Comparison of ENCODE assay signal across 15 cellular contexts in genomic region chr18:74065366-74065765, GRCh38.
DNase-seq lines count a peak whose midpoint lies in the region; ATAC-seq, FAIRE-seq and TF ChIP-seq lines count a peak whose summit lies in the region.
"Had no signal": no experiment of that assay in that cellular context is flagged by ENCODE, and none has a peak within 500 bp of the region (broad histone marks: within the 10 kb centered on the region; RNA-seq: fewer than 3 reads in every experiment).

No MANE protein-coding gene starts in this region.

- H3K27ac Mint-ChIP-seq in activated naive CD4-positive, alpha-beta T cell treated with anti-CD3 and anti-CD28 coated beads, Interleukin-2, amount 10 ng/mL, durations not matched to agents 7 days and 5 days = peak overlapping the region; percentile 71
- peak overlapping the region; percentile 84 for H3K27ac Mint-ChIP-seq in activated naive CD8-positive, alpha-beta T cell

- no peaks in the 10 kb centered on the region for H3K36me3 ChIP-seq in OCI-LY3 (replicated peaks; ENCODE audit: low read depth, low read length)
- no peaks in the 10 kb centered on the region for H3K36me3 ChIP-seq in pancreas
- H3K36me3 ChIP-seq: BE2C, MG63 had no signal

- TF ChIP-seq CTCF in OCI-LY3 (IDR thresholded peaks at IDR 0.05; ENCODE audit: low read depth, low read length) (no peak), pancreas (IDR thresholded peaks at IDR 0.05) (no peak), dorsolateral prefrontal cortex (IDR thresholded peaks at IDR 0.05 in 54 of 56, conservative IDR thresholded peaks at IDR 0.05 in 2 of 56; ENCODE audit: low read depth in 1 of 56, partially characterized antibody in 56 of 56) (no peak)

- no peaks in the 10 kb centered on the region for H3K27me3 Mint-ChIP-seq in activated naive CD4-positive, alpha-beta T cell treated with anti-CD3 and anti-CD28 coated beads, Interleukin-2, amount 10 ng/mL, durations not matched to agents 7 days and 5 days
- H3K27me3 Mint-ChIP-seq in activated naive CD8-positive, alpha-beta T cell = no peaks in the 10 kb centered on the region

- H3K4me1 Mint-ChIP-seq in activated naive CD4-positive, alpha-beta T cell treated with anti-CD3 and anti-CD28 coated beads, Interleukin-2, amount 10 ng/mL, durations not matched to agents 7 days and 5 days = peaks cover 43% of the 10 kb centered on the region
- H3K4me1 Mint-ChIP-seq in activated naive CD8-positive, alpha-beta T cell (ENCODE audit: low read depth) = peaks cover 44% of the 10 kb centered on the region

- no peak overlapping the region for H3K9ac ChIP-seq in OCI-LY3 (ENCODE audit: low read length)

- ATAC-seq in pancreas = peak in 3 of 4 donors; percentile 50 to 80 (median 54)
- ATAC-seq in HG03571 (IDR thresholded peaks at IDR 0.05; ENCODE audit: unreplicated experiment) = no peak

- peak overlapping the region; percentile 57 for H3K4me2 ChIP-seq in OCI-LY3 (ENCODE audit: low read length)

- no peaks in the 10 kb centered on the region for H3K9me3 Mint-ChIP-seq in activated naive CD4-positive, alpha-beta T cell treated with anti-CD3 and anti-CD28 coated beads, Interleukin-2, amount 10 ng/mL, durations not matched to agents 7 days and 5 days
- no peaks in the 10 kb centered on the region for H3K9me3 Mint-ChIP-seq in activated naive CD8-positive, alpha-beta T cell (ENCODE audit: low read depth)

- no peaks in the 10 kb centered on the region for H4K20me1 ChIP-seq in OCI-LY3 (ENCODE audit: insufficient read depth, low read length)

- peaks cover 2% of the 10 kb centered on the region for H3K36me3 Mint-ChIP-seq in activated naive CD4-positive, alpha-beta T cell treated with anti-CD3 and anti-CD28 coated beads, Interleukin-2, amount 10 ng/mL, durations not matched to agents 7 days and 5 days
- no peaks in the 10 kb centered on the region for H3K36me3 Mint-ChIP-seq in activated naive CD8-positive, alpha-beta T cell

- 0 out of 2 replicates have a peak overlapping the region, but pooled peaks have one; percentile 12 for H2AFZ ChIP-seq in OCI-LY3 (ENCODE audit: low read depth, low read length)

- WGBS in pancreas, 2 donors = 36 to 40% methylated on average over 3 of the region's 3 CpGs

- no peak for FAIRE-seq in pancreas (lab: Jason Lieb, UNC)

- no peak overlapping the region for H3K4me3 ChIP-seq in OCI-LY3 (ENCODE audit: low read length)
- no peak overlapping the region for H3K4me3 ChIP-seq in pancreas
- no peak overlapping the region for H3K4me3 ChIP-seq in dorsolateral prefrontal cortex
- H3K4me3 ChIP-seq: MG63 had no signal

- no peaks in the 10 kb centered on the region for H3K79me2 ChIP-seq in OCI-LY3 (ENCODE audit: low read length)

- H3K9me3 ChIP-seq in OCI-LY3 (ENCODE audit: insufficient read depth, low read length) (no peaks in the 10 kb centered on the region), pancreas (no peaks in the 10 kb centered on the region)
- H3K9me3 ChIP-seq: BE2C, MG63 had no signal

- H3K4me3 Mint-ChIP-seq in activated naive CD4-positive, alpha-beta T cell treated with anti-CD3 and anti-CD28 coated beads, Interleukin-2, amount 10 ng/mL, durations not matched to agents 7 days and 5 days = peak overlapping the region; percentile 69
- H3K4me3 Mint-ChIP-seq in activated naive CD8-positive, alpha-beta T cell = peak overlapping the region; percentile 64

- CTCF ChIA-PET in activated naive CD4-positive, alpha-beta T cell treated with anti-CD3 and anti-CD28 coated beads, Interleukin-2, amount 10 ng/mL, durations not matched to agents 7 days and 5 days (lab: Charles Lee) = interaction anchor here (1.2 to 4.9 kb wide), 5 partner anchors 11 to 50 kb away, joined by 4 to 74 read pairs (median 8); no protein-coding TSS in a partner anchor

- H3K27me3 ChIP-seq in OCI-LY3 (ENCODE audit: low read depth, low read length) (no peaks in the 10 kb centered on the region), pancreas (no peaks in the 10 kb centered on the region), dorsolateral prefrontal cortex (no peaks in the 10 kb centered on the region)
- H3K27me3 ChIP-seq: BE2C, MG63 had no signal

- intact Hi-C loops in pancreas (cut with DNase I) (no loop called here), dorsolateral prefrontal cortex (cut with DNase I) (no loop called here)

- H3K27ac ChIP-seq in OCI-LY3 (ENCODE audit: low read length) (0 out of 2 replicates have a peak overlapping the region, but pooled peaks have one; percentile 2), pancreas (no peak overlapping the region), dorsolateral prefrontal cortex (peak overlapping the region in 1 of 59 donors; percentile 10)

- DNase-seq in activated naive CD4-positive, alpha-beta T cell treated with anti-CD3 and anti-CD28 coated beads, Interleukin-2, amount 10 ng/mL, durations not matched to agents 7 days and 5 days = no peak
- DNase-seq in activated naive CD4-positive, alpha-beta T cell treated with Interleukin-2 at 50 U/mL for 16 hours = no peak
- no peak for DNase-seq in pancreas
- DNase-seq in OCI-M2 (lab: John Stamatoyannopoulos, UW; ENCODE audit: unreplicated experiment) = no peak
- DNase-seq in dorsolateral prefrontal cortex = no peak
- DNase-seq: BE2C, H7, MG63, NCI-H1105, NCI-H187, NCI-H2171 treated with DMSO at 0.1 percent for 48 hours, NCI-H774 had no signal

- H3K4me1 ChIP-seq in OCI-LY3 (ENCODE audit: low read length) (peaks cover 53% of the 10 kb centered on the region), pancreas (peaks cover 0 to 11% (median 0%) of the 10 kb centered on the region in 3 donors)
- H3K4me1 ChIP-seq: BE2C had no signal
